In genomic region chr1:19484338-19484792, GRCh38 we compare ENCODE assay signal across 8 cellular contexts. TPM values are rescaled to one million over a fixed set of nuclear protein-coding genes. Genes with fewer than 3 reads are reported as not detected.
DNase-seq lines count a peak whose midpoint lies in the region; ATAC-seq, FAIRE-seq and TF ChIP-seq lines count a peak whose summit lies in the region.

No MANE protein-coding gene starts in this region.

- in situ Hi-C loops in K562 (cut with MboI): no loop called here

- CTCF ChIA-PET in K562 (lab: Yijun Ruan, JAX; ENCODE audit: low intra/inter-chr PET ratio): no interaction called here

- no peaks in the 10 kb centered on the region for H3K9me3 ChIP-seq in BE2C
- H3K9me3 ChIP-seq in K562 (replicated peaks; ENCODE audit: control insufficient read depth, insufficient read depth, low read depth, low read length): no peaks in the 10 kb centered on the region
- no peaks in the 10 kb centered on the region for H3K9me3 ChIP-seq in lower lobe of right lung
- H3K9me3 ChIP-seq in tibial artery: no peaks in the 10 kb centered on the region

- H3K27ac ChIP-seq in K562 (ENCODE audit: extremely low read depth, low read depth, low read length): peak overlapping the region; percentile 97
- peak overlapping the region; percentile 97 for H3K27ac ChIP-seq in lower lobe of right lung
- peak overlapping the region; percentile 83 to 97 for H3K27ac ChIP-seq in tibial artery

- 60% methylated on average over 30 of the region's 32 CpGs for WGBS in K562 (ENCODE audit: insufficient coverage, low coverage, missing lambda C conversion rate)

- H3K9me1 ChIP-seq in K562 (ENCODE audit: control insufficient read depth, insufficient read depth, low read length): peaks cover 10% of the 10 kb centered on the region

- ATAC-seq in K562: no peak
- ATAC-seq in lower lobe of right lung: peak in 1 of 2 donors; percentile 0

- H3K9ac ChIP-seq in K562 (ENCODE audit: insufficient read depth in 1 of 2, low read depth in 2 of 2, low read length in 2 of 2): peak overlapping the region; percentile 92 to 97

- TF ChIP-seq POLR2A in K562 (conservative IDR thresholded peaks at IDR 0.05): no peak

- no peaks in the 10 kb centered on the region for H3K36me3 ChIP-seq in BE2C
- peaks cover 35% of the 10 kb centered on the region for H3K36me3 ChIP-seq in K562 (ENCODE audit: control insufficient read depth, insufficient read depth, low read length)
- H3K36me3 ChIP-seq in lower lobe of right lung: peaks cover 25% of the 10 kb centered on the region
- H3K36me3 ChIP-seq in tibial artery: peaks cover 0 to 10% (median 0%) of the 10 kb centered on the region in 3 donors

- H3K4me2 ChIP-seq in K562 (ENCODE audit: insufficient read depth, low read length): peak overlapping the region; percentile 95

- no peak for DNase-seq in BE2C
- peak; percentile 5 for DNase-seq in NCI-H128 (lab: John Stamatoyannopoulos, UW; ENCODE audit: unreplicated experiment)
- DNase-seq in K562 (ENCODE audit: extremely low read depth in 1 of 4, low spot score in 3 of 4): peak in 1 of 4 experiments; percentile 45
- DNase-seq in lower lobe of right lung: peak; percentile 58
- DNase-seq in tibial artery: peak in 1 of 2 donors; percentile 28
- no peak for DNase-seq in NCI-H524 (lab: John Stamatoyannopoulos, UW)
- no peak for DNase-seq in amygdala (lab: John Stamatoyannopoulos, UW)
- DNase-seq in Ammon's horn (ENCODE audit: low spot score): no peak

- no peak for TF ChIP-seq EP300 in K562 (IDR thresholded peaks at IDR 0.05; ENCODE audit: low read length)

- H2AFZ ChIP-seq in K562 (ENCODE audit: low read depth, low read length): no peak overlapping the region

- FAIRE-seq in K562 (lab: Jason Lieb, UNC): peak; percentile 35

- BruUV-seq in K562 (replicated peaks; lab: Mats Ljungman, UMichigan): no TSS peak

- H3K27me3 ChIP-seq in BE2C (no peaks in the 10 kb centered on the region), K562 (ENCODE audit: control insufficient read depth in 2 of 2, insufficient read depth in 2 of 2, low read length in 2 of 2) (no peaks in the 10 kb centered on the region), lower lobe of right lung (ENCODE audit: low read depth) (no peaks in the 10 kb centered on the region), tibial artery (no peaks in the 10 kb centered on the region)

- TF ChIP-seq CTCF in BE2C (IDR thresholded peaks at IDR 0.05; ENCODE audit: low read depth, low read length) (no peak), K562 (IDR thresholded peaks at IDR 0.05 in 2 of 3, conservative IDR thresholded peaks at IDR 0.05 in 1 of 3; ENCODE audit: insufficient read depth in 2 of 3, low read depth in 1 of 3, low read length in 3 of 3) (no peak), lower lobe of right lung (IDR thresholded peaks at IDR 0.05) (no peak), tibial artery (IDR thresholded peaks at IDR 0.05) (peak in 1 of 2 experiments; percentile 8)

- peaks cover 66% of the 10 kb centered on the region for H3K79me2 ChIP-seq in K562 (ENCODE audit: control insufficient read depth, insufficient read depth, low read length)

- H3K4me1 ChIP-seq in BE2C (no peaks in the 10 kb centered on the region), K562 (replicated peaks in 1 of 2; ENCODE audit: control insufficient read depth in 2 of 2, insufficient read depth in 2 of 2, low read length in 2 of 2) (peaks cover 45 to 48% of the 10 kb centered on the region in 2 experiments), lower lobe of right lung (peaks cover 72% of the 10 kb centered on the region), tibial artery (peaks cover 0 to 73% (median 67%) of the 10 kb centered on the region in 4 donors)

- POLR2A ChIA-PET in K562 (lab: Yijun Ruan, JAX): interaction anchor here (0.6 to 1.5 kb wide), 5 partner anchors 10 to 78 kb away, joined by 3 to 5 read pairs (median 3); no protein-coding TSS in a partner anchor

- TF ChIP-seq RAD21 in K562 (CRISPR knock-in tag; conservative IDR thresholded peaks at IDR 0.05 in 1 of 2, IDR thresholded peaks at IDR 0.05 in 1 of 2): no peak

- H3K4me3 ChIP-seq in BE2C (ENCODE audit: low read depth, low read length) (peak overlapping the region; percentile 78), K562 (peak overlapping the region; percentile 92), lower lobe of right lung (peak overlapping the region; percentile 94), tibial artery (peak overlapping the region; percentile 66 to 84)

- intact Hi-C loops in K562 (cut with micrococcal nuclease) (no loop called here), lower lobe of right lung (cut with DNase I) (no loop called here), tibial artery (cut with DNase I; ENCODE audit: low total_unique reads) (loop anchor here (10.0 kb wide), 1 partner anchor 90 kb away; no protein-coding TSS in a partner anchor)

- H4K20me1 ChIP-seq in K562 (replicated peaks; ENCODE audit: control insufficient read depth, insufficient read depth, low read length): peaks cover 45% of the 10 kb centered on the region

TF ChIP-seq in K562, 482 proteins besides CTCF, POLR2A, EP300 and RAD21 (continues in another document):
- TF ChIP-seq, protein P1, sequence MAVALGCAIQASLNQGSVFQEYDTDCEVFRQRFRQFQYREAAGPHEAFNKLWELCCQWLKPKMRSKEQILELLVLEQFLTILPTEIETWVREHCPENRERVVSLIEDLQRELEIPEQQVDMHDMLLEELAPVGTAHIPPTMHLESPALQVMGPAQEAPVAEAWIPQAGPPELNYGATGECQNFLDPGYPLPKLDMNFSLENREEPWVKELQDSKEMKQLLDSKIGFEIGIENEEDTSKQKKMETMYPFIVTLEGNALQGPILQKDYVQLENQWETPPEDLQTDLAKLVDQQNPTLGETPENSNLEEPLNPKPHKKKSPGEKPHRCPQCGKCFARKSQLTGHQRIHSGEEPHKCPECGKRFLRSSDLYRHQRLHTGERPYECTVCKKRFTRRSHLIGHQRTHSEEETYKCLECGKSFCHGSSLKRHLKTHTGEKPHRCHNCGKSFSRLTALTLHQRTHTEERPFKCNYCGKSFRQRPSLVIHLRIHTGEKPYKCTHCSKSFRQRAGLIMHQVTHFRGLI (CRISPR knock-in tag; IDR thresholded peaks at IDR 0.05): no peak
- TF ChIP-seq, protein P2, sequence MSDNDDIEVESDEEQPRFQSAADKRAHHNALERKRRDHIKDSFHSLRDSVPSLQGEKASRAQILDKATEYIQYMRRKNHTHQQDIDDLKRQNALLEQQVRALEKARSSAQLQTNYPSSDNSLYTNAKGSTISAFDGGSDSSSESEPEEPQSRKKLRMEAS (CRISPR knock-in tag; IDR thresholded peaks at IDR 0.05): no peak
- TF ChIP-seq ARID3B (CRISPR knock-in tag; IDR thresholded peaks at IDR 0.05; ENCODE audit: borderline replicate concordance): no peak
- TF ChIP-seq HNRNPLL (IDR thresholded peaks at IDR 0.05; ENCODE audit: low read depth, low read length, poor library complexity, severe bottlenecking): peak; percentile 2
- TF ChIP-seq RBFOX2 (IDR thresholded peaks at IDR 0.05; ENCODE audit: low read depth, low read length): peak; percentile 79
- TF ChIP-seq ZNF280B (CRISPR knock-in tag; IDR thresholded peaks at IDR 0.05): no peak
- TF ChIP-seq FOS (IDR thresholded peaks at IDR 0.05; ENCODE audit: extremely low read depth, insufficient read length): no peak
- peak; percentile 59; the same call in 1 of the 2 replicates for TF ChIP-seq POLR2G (IDR thresholded peaks at IDR 0.05; ENCODE audit: low read depth, low read length)
- no peak for TF ChIP-seq MAFK (IDR thresholded peaks at IDR 0.05; ENCODE audit: low read length)

RNA-seq across cellular contexts. Expression of gene CAPZB, which starts 1.0 kb away (rescaled TPM):
- polyA plus RNA-seq in BE2C (2012; ENCODE audit: insufficient read depth, insufficient read length, low read depth): 161 TPM
- 58.6 and 64.0 TPM in 2 replicates for total RNA-seq in K562 (2011; cell fraction: chromatin; rRNA removed; ENCODE audit: low replicate concordance)
- total RNA-seq in K562 (2011; cell fraction: nucleolus; rRNA removed): 43.2 and 43.8 TPM in 2 replicates
- 40.0 and 41.2 TPM in 2 replicates for total RNA-seq in K562 (2011; cell fraction: nucleoplasm; rRNA removed)
- total RNA-seq in K562 (2014; rRNA removed) (57.6 and 83.6 TPM in 2 replicates), K562 (2014; rRNA removed; fragmentation: Illumina TruSeq; extraction: Trizol) (131 and 133 TPM in 2 replicates), K562 (2015; rRNA removed; fragmentation: Illumina TruSeq; extraction: Trizol) (147 and 148 TPM in 2 replicates), K562 (2021) (237 and 241 TPM in 2 replicates), lower lobe of right lung (236 TPM)
- polyA plus RNA-seq in K562 (2011; rRNA removed) (119 and 122 TPM in 2 replicates), K562 (2014; fragmentation: Illumina TruSeq; extraction: Trizol) (259 and 297 TPM in 2 replicates), K562 (2014; fragmentation: Nextera tagmentation; extraction: Ambion mirVana) (100 to 1,000 TPM in 1 of 2 experiments, 10 to 100 TPM in 1; 70.0 to 115 TPM), K562 (2014; rRNA removed) (125 and 134 TPM in 2 replicates)
- polyA plus RNA-seq in K562 (2011; cell fraction: cytosol; rRNA removed): 110 and 143 TPM in 2 replicates
- polyA plus RNA-seq in K562 (2011; cell fraction: nucleus; rRNA removed): 38.1 and 62.3 TPM in 2 replicates
- 277 and 310 TPM in 2 replicates for polyA plus RNA-seq in K562 (2012)
- polyA minus RNA-seq in K562 (2011; rRNA and poly(A)+ RNA removed): 103 TPM in 2 replicates
- polyA minus RNA-seq in K562 (2011; cell fraction: cytosol; rRNA and poly(A)+ RNA removed): 60.0 and 82.1 TPM in 2 replicates
- 10.9 and 20.8 TPM in 2 replicates for polyA minus RNA-seq in K562 (2011; cell fraction: nucleus; rRNA and poly(A)+ RNA removed)

Comparison
In these comparisons a context has a peak if more than half of its experiments do, and no peak if none do; other contexts are left out.
1. DNase-seq: peak in NCI-H128 (single experiment) and lower lobe of right lung (single experiment); none in BE2C (single experiment), NCI-H524 (0 of 2), amygdala (0 of 56) and Ammon's horn (single experiment).
2. Peak in every context shown above with its lines, with median percentiles within 50 percentile points of each other: H3K4me3 ChIP-seq and H3K27ac ChIP-seq.